In the genomic region with DNA sequence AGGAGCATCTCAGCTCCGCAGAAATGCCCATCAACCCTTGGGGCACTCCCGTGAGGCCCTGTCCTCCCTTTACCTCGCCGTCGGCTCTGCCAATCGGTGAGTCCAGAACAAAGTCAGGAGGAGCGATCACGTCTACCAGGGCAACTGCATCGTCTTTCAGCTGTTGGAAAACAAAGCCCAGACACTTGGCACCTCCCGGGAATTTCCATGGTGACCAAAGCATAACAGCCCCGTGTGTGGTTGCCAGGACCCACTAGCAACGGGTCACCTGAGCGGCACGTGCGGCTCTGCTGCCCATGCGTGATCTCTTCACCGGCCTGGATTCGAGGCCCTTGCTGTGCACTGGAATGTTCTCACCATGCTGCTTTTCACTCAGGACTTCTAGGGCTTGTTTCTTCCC, we compare ENCODE assay signal across 24 cellular contexts.
DNase-seq lines count a peak whose midpoint lies in the region; ATAC-seq, FAIRE-seq and TF ChIP-seq lines count a peak whose summit lies in the region.
"Had no signal": no experiment of that assay in that cellular context is flagged by ENCODE, and none has a peak within 500 bp of the region (broad histone marks: within the 10 kb centered on the region; RNA-seq: fewer than 3 reads in every experiment).

No MANE protein-coding gene starts in this region.

- DNase-seq in DMS153 (lab: John Stamatoyannopoulos, UW), result peak; percentile 6
- DNase-seq in DMS153 treated with DMSO at 0.1 percent for 48 hours (lab: John Stamatoyannopoulos, UW; ENCODE audit: unreplicated experiment), result no peak
- DNase-seq in left ventricle myocardium superior, result peak; percentile 88
- peak; percentile 26 for DNase-seq in renal cortical epithelial cell (ENCODE audit: low read depth)
- no peak for DNase-seq in left lobe of liver (ENCODE audit: low spot score)
- no peak for DNase-seq in central memory CD4-positive, alpha-beta T cell
- DNase-seq in HTR-8/SVneo (ENCODE audit: insufficient read length, low spot score), result no peak
- DNase-seq: activated CD4-positive, alpha-beta memory T cell treated with anti-CD3 and anti-CD28 coated beads, Interleukin-2, amount 10 ng/mL, durations not matched to agents 7 days and 5 days; activated effector memory CD4-positive, alpha-beta T cell treated with anti-CD3 and anti-CD28 coated beads, Interleukin-2, amount 50 U/mL, for 16 hours; activated naive CD8-positive, alpha-beta T cell treated with anti-CD3 and anti-CD28 coated beads, Interleukin-2, amount 50 U/mL, for 24 hours; activated T-cell treated with anti-CD3 and anti-CD28 coated beads for 4 hours; CD8-positive, alpha-beta memory T cell; endodermal cell; NCI-H1436; NCI-H526; stimulated activated CD4-positive, alpha-beta T cell treated with anti-CD3 and anti-CD28 coated beads, Interleukin-2, amount 100 ng/mL, for 48 hours; stimulated activated naive CD8-positive, alpha-beta T cell treated with anti-CD3 and anti-CD28 coated beads, Interleukin-15, Interleukin-2, amounts not matched to agents 100 U/mL and 50 U/mL, for 24 hours; T-helper 9 cell; tibial artery had no signal

- no peaks in the 10 kb centered on the region for H3K27me3 ChIP-seq in OCI-LY3 (ENCODE audit: low read depth, low read length)
- H3K27me3 ChIP-seq: left lung, tibial artery had no signal

- ATAC-seq in left ventricle myocardium superior (peak; percentile 80), left lobe of liver (no peak)
- ATAC-seq: activated naive CD8-positive, alpha-beta T cell treated with anti-CD3 and anti-CD28 coated beads, Interleukin-2, amount 50 U/mL, for 24 hours; left lung; stimulated activated naive CD8-positive, alpha-beta T cell treated with anti-CD3 and anti-CD28 coated beads, Interleukin-15, Interleukin-2, amounts not matched to agents 100 U/mL and 50 U/mL, for 24 hours had no signal

- H3K4me2 ChIP-seq in OCI-LY3 (ENCODE audit: low read length), result peak overlapping the region; percentile 24; the same call in 1 of the 2 replicates

- H3K36me3 ChIP-seq in OCI-LY3 (replicated peaks; ENCODE audit: low read depth, low read length), result no peaks in the 10 kb centered on the region

- no peak overlapping the region for H3K9ac ChIP-seq in OCI-LY3 (ENCODE audit: low read length)

- no peaks in the 10 kb centered on the region for H4K20me1 ChIP-seq in OCI-LY3 (ENCODE audit: insufficient read depth, low read length)

- no peak for FAIRE-seq in HTR-8/SVneo (lab: Jason Lieb, UNC)
- FAIRE-seq: colon, H1 had no signal

- H2AFZ ChIP-seq in OCI-LY3 (ENCODE audit: low read depth, low read length), result no peak overlapping the region

- H3K4me3 ChIP-seq in OCI-LY3 (ENCODE audit: low read length), result no peak overlapping the region
- H3K4me3 ChIP-seq: left lung, tibial artery had no signal

- H3K79me2 ChIP-seq in OCI-LY3 (ENCODE audit: low read length), result no peaks in the 10 kb centered on the region

- H3K4me1 ChIP-seq in OCI-LY3 (ENCODE audit: low read length), result peaks cover 14% of the 10 kb centered on the region
- H3K4me1 ChIP-seq: left lung, tibial artery had no signal

- H3K27ac ChIP-seq in OCI-LY3 (ENCODE audit: low read length), result no peak overlapping the region
- H3K27ac ChIP-seq: 22Rv1, left lung, tibial artery had no signal

- TF ChIP-seq CTCF in OCI-LY3 (IDR thresholded peaks at IDR 0.05; ENCODE audit: low read depth, low read length), result no peak

- intact Hi-C loops in left ventricle myocardium superior (cut with micrococcal nuclease), result no loop called here

- H3K9me3 ChIP-seq in OCI-LY3 (ENCODE audit: insufficient read depth, low read length), result no peaks in the 10 kb centered on the region
- H3K9me3 ChIP-seq: left lung, tibial artery had no signal

Comparison
In these comparisons a context has a peak if more than half of its experiments do, and no peak if none do; other contexts are left out.
1. DNase-seq: peak in DMS153 (single experiment), left ventricle myocardium superior (single experiment) and renal cortical epithelial cell (single experiment); none in DMS153 treated with DMSO at 0.1 percent for 48 hours (single experiment), left lobe of liver (single experiment), central memory CD4-positive, alpha-beta T cell (single experiment) and HTR-8/SVneo (single experiment).